In genomic region chr13:110888390-110888789, GRCh38 we compare ENCODE assay signal across 21 cellular contexts. TPM values are rescaled to one million over a fixed set of nuclear protein-coding genes. Genes with fewer than 3 reads are reported as not detected.
A peak's percentile ranks its signal among the peaks of the same experiment; 100 is the strongest.
DNase-seq lines count a peak whose midpoint lies in the region; ATAC-seq and TF ChIP-seq lines count a peak whose summit lies in the region.
"Had no signal": no experiment of that assay in that cellular context is flagged by ENCODE, and none has a peak within 500 bp of the region (broad histone marks: within the 10 kb centered on the region; RNA-seq: fewer than 3 reads in every experiment).

No MANE protein-coding gene starts in this region.

- H3K4me3 Mint-ChIP-seq in endodermal cell (no peak overlapping the region), osteocyte (ENCODE audit: unreplicated experiment) (no peak overlapping the region), type B pancreatic cell (no peak overlapping the region)
- H3K4me3 Mint-ChIP-seq: activated B cell treated with CpG ODN at 0.5 μM for 24 hours; activated naive CD4-positive, alpha-beta T cell treated with anti-CD3 and anti-CD28 coated beads for 36 hours; activated T-cell treated with anti-CD3 and anti-CD28 coated beads, Interleukin-2, amount 50 U/mL, for 24 hours; B cell; IgD-negative memory B cell; T-helper 2 cell treated with Interferon-gamma antibody and Interleukin-4, amounts not matched to agents 5 μg/mL and 100 μg/mL, for 36 hours had no signal

- ATAC-seq in Right ventricle myocardium superior (ENCODE audit: poor library complexity), result no peak
- ATAC-seq in omental fat pad (ENCODE audit: low FRiP score), result no peak

- H3K27ac ChIP-seq in cardiac muscle cell (peak overlapping the region; percentile 59), endodermal cell (ENCODE audit: low read depth, low read length) (peak overlapping the region; percentile 48), adrenal gland (peak overlapping the region in 1 of 5 donors; percentile 54)

- no peak overlapping the region for H3K9ac ChIP-seq in endodermal cell (ENCODE audit: extremely low read depth, low read length, poor library complexity, severe bottlenecking)

- no peak for DNase-seq in cardiac muscle cell (ENCODE audit: low read depth in 1 of 2, low spot score in 1 of 2)
- DNase-seq in Right ventricle myocardium superior, result no peak
- DNase-seq in endodermal cell, result no peak
- no peak for DNase-seq in osteocyte (ENCODE audit: extremely low spot score, unreplicated experiment)
- no peak for DNase-seq in type B pancreatic cell (ENCODE audit: extremely low spot score, unreplicated experiment)
- DNase-seq in adrenal gland, result no peak
- DNase-seq in omental fat pad (ENCODE audit: low spot score), result no peak
- no peak for DNase-seq in UCSD-AML1 (lab: John Stamatoyannopoulos, UW; ENCODE audit: unreplicated experiment)
- DNase-seq: activated B cell treated with CpG ODN at 0.5 μM for 24 hours; activated naive CD4-positive, alpha-beta T cell treated with anti-CD3 and anti-CD28 coated beads for 36 hours; activated T-cell treated with anti-CD3 and anti-CD28 coated beads, Interleukin-2, amount 50 U/mL, for 24 hours; HCEC 1CT; left ventricle myocardium superior; NCI-H1417; NCI-H510A treated with DMSO at 0.1 percent for 48 hours; RPMI8226; stimulated activated naive CD4-positive, alpha-beta T cell treated with Interleukin-2 at 50 U/mL for 16 hours had no signal

- H3K27ac Mint-ChIP-seq in endodermal cell (peak overlapping the region; percentile 50), osteocyte (ENCODE audit: unreplicated experiment) (peak overlapping the region; percentile 3), type B pancreatic cell (peak overlapping the region; percentile 56)
- H3K27ac Mint-ChIP-seq: activated B cell treated with CpG ODN at 0.5 μM for 24 hours; activated naive CD4-positive, alpha-beta T cell treated with anti-CD3 and anti-CD28 coated beads for 36 hours; activated T-cell treated with anti-CD3 and anti-CD28 coated beads, Interleukin-2, amount 50 U/mL, for 24 hours; B cell; T-helper 2 cell treated with Interferon-gamma antibody and Interleukin-4, amounts not matched to agents 5 μg/mL and 100 μg/mL, for 36 hours had no signal

- H3K9me3 Mint-ChIP-seq in endodermal cell, result no peaks in the 10 kb centered on the region
- no peaks in the 10 kb centered on the region for H3K9me3 Mint-ChIP-seq in osteocyte (ENCODE audit: unreplicated experiment)
- H3K9me3 Mint-ChIP-seq in type B pancreatic cell, result no peaks in the 10 kb centered on the region
- H3K9me3 Mint-ChIP-seq: activated B cell treated with CpG ODN at 0.5 μM for 24 hours; activated naive CD4-positive, alpha-beta T cell treated with anti-CD3 and anti-CD28 coated beads for 36 hours; activated T-cell treated with anti-CD3 and anti-CD28 coated beads, Interleukin-2, amount 50 U/mL, for 24 hours; IgD-negative memory B cell; T-helper 2 cell treated with Interferon-gamma antibody and Interleukin-4, amounts not matched to agents 5 μg/mL and 100 μg/mL, for 36 hours had no signal

- H3K27me3 ChIP-seq in cardiac muscle cell (no peaks in the 10 kb centered on the region), endodermal cell (ENCODE audit: control insufficient read depth, insufficient read depth, low read length, poor library complexity, severe bottlenecking) (no peaks in the 10 kb centered on the region), adrenal gland (no peaks in the 10 kb centered on the region)
- H3K27me3 ChIP-seq: tibial nerve had no signal

- H3K9me3 ChIP-seq in cardiac muscle cell (ENCODE audit: low read depth) (no peaks in the 10 kb centered on the region), endodermal cell (ENCODE audit: control insufficient read depth, low read length) (no peaks in the 10 kb centered on the region), adrenal gland (replicated peaks in 1 of 3) (no peaks in the 10 kb centered on the region)
- H3K9me3 ChIP-seq: tibial nerve had no signal

- H3K36me3 Mint-ChIP-seq in endodermal cell (ENCODE audit: low read depth) (peaks cover 11% of the 10 kb centered on the region), osteocyte (ENCODE audit: unreplicated experiment) (peaks cover 24% of the 10 kb centered on the region), type B pancreatic cell (peaks cover 14% of the 10 kb centered on the region)

- no peak for TF ChIP-seq POLR2A in adrenal gland (IDR thresholded peaks at IDR 0.05)

- intact Hi-C loops in Right ventricle myocardium superior (cut with DNase I), result no loop called here
- intact Hi-C loops in adrenal gland (cut with DNase I), result no loop called here

- 86% methylated on average over 1 of the region's 3 CpGs; no CpG with 5 or more reads in 1 of the 2 experiments for whole genome bisulfite sequencing in endodermal cell (ENCODE audit: insufficient coverage in 1 of 2, insufficient read length in 1 of 2), 2 experiments
- 70 to 87% (median 84%) methylated on average over 3 of the region's 3 CpGs for WGBS in adrenal gland, 4 donors

- TF ChIP-seq CTCF in cardiac muscle cell (IDR thresholded peaks at IDR 0.05; ENCODE audit: low read depth, low read length) (no peak), endodermal cell (conservative IDR thresholded peaks at IDR 0.05) (no peak), osteocyte (IDR thresholded peaks at IDR 0.05) (no peak), type B pancreatic cell (conservative IDR thresholded peaks at IDR 0.05) (no peak), adrenal gland (IDR thresholded peaks at IDR 0.05) (no peak), omental fat pad (IDR thresholded peaks at IDR 0.05) (no peak)

- H3K4me3 ChIP-seq in cardiac muscle cell (no peak overlapping the region), endodermal cell (ENCODE audit: low read length) (no peak overlapping the region), adrenal gland (no peak overlapping the region)
- H3K4me3 ChIP-seq: tibial nerve had no signal

- H3K27me3 Mint-ChIP-seq in endodermal cell (ENCODE audit: insufficient read depth) (no peaks in the 10 kb centered on the region), osteocyte (ENCODE audit: unreplicated experiment) (no peaks in the 10 kb centered on the region), type B pancreatic cell (no peaks in the 10 kb centered on the region)
- H3K27me3 Mint-ChIP-seq: activated B cell treated with CpG ODN at 0.5 μM for 24 hours; activated T-cell treated with anti-CD3 and anti-CD28 coated beads, Interleukin-2, amount 50 U/mL, for 24 hours; B cell; IgD-negative memory B cell had no signal

- no peaks in the 10 kb centered on the region for H3K4me1 ChIP-seq in cardiac muscle cell (ENCODE audit: low read depth)
- no peaks in the 10 kb centered on the region for H3K4me1 ChIP-seq in endodermal cell (ENCODE audit: control insufficient read depth, insufficient read depth, low read length)
- H3K4me1 ChIP-seq in adrenal gland (replicated peaks in 1 of 2), result no peaks in the 10 kb centered on the region

- H3K4me1 Mint-ChIP-seq in endodermal cell, result peaks cover 12% of the 10 kb centered on the region
- H3K4me1 Mint-ChIP-seq in osteocyte (ENCODE audit: unreplicated experiment), result peaks cover 28% of the 10 kb centered on the region
- peaks cover 41% of the 10 kb centered on the region for H3K4me1 Mint-ChIP-seq in type B pancreatic cell (ENCODE audit: unreplicated experiment)
- H3K4me1 Mint-ChIP-seq: activated B cell treated with CpG ODN at 0.5 μM for 24 hours, B cell, IgD-negative memory B cell had no signal

- peaks cover 12% of the 10 kb centered on the region for H3K36me3 ChIP-seq in cardiac muscle cell
- H3K36me3 ChIP-seq in endodermal cell (ENCODE audit: control insufficient read depth, insufficient read depth, low read length), result peaks cover 28% of the 10 kb centered on the region
- H3K36me3 ChIP-seq in adrenal gland (replicated peaks in 1 of 2), result peaks cover 0 to 6% of the 10 kb centered on the region in 2 donors

RNA-seq across cellular contexts. Expression of gene ANKRD10, which starts 26.5 kb away (rescaled TPM):
- 125 and 191 TPM in 2 replicates for total RNA-seq in cardiac muscle cell
- polyA plus RNA-seq in cardiac muscle cell, result 127 and 142 TPM in 2 replicates
- total RNA-seq in Right ventricle myocardium superior, result 45.3 TPM
- total RNA-seq in endodermal cell, result 100 to 1,000 TPM; 148 to 182 TPM
- 145 TPM for polyA plus RNA-seq in endodermal cell (2013, experiment 1 of 2)
- polyA plus RNA-seq in endodermal cell (2013, experiment 2 of 2), result 147 TPM
- total RNA-seq in osteocyte, result 248 and 257 TPM in 2 replicates
- total RNA-seq in type B pancreatic cell (ENCODE audit: low replicate concordance), result 87.9 and 142 TPM in 2 replicates
- 100 to 1,000 TPM in 3 of 8 donors, 10 to 100 TPM in 5; 50.1 to 126 (median 91.6) TPM for total RNA-seq in adrenal gland
- 100 to 1,000 TPM in 2 of 3 donors, 10 to 100 TPM in 1; 36.5 to 139 (median 116) TPM for polyA plus RNA-seq in adrenal gland
- 100 to 1,000 TPM in 3 of 4 donors, 10 to 100 TPM in 1; 87.8 to 182 (median 145) TPM for total RNA-seq in omental fat pad

Comparison
In these comparisons a context has a peak if more than half of its experiments do, and no peak if none do; other contexts are left out.
1. H3K27ac Mint-ChIP-seq: peak in every context shown above with its lines; median percentile 56 in type B pancreatic cell; 50 in endodermal cell; 3 in osteocyte.